Comparison of ENCODE assay signal across 11 cellular contexts in genomic region chr2:101717041-101717817, GRCh38. TPM values are rescaled to one million over a fixed set of nuclear protein-coding genes. Genes with fewer than 3 reads are reported as not detected.
DNase-seq lines count a peak whose midpoint lies in the region; ATAC-seq and TF ChIP-seq lines count a peak whose summit lies in the region.
"Had no signal": no experiment of that assay in that cellular context is flagged by ENCODE, and none has a peak within 500 bp of the region (broad histone marks: within the 10 kb centered on the region; RNA-seq: fewer than 3 reads in every experiment).

No MANE protein-coding gene starts in this region.

- intact Hi-C loops in Right ventricle myocardium superior (cut with DNase I) = no loop called here

- peaks cover 9% of the 10 kb centered on the region for H3K4me1 ChIP-seq in foreskin keratinocyte

- peak; percentile 48 to 63 for DNase-seq in NOMO-1 (lab: John Stamatoyannopoulos, UW; ENCODE audit: unreplicated experiment in 2 of 2)
- DNase-seq in immature natural killer cell = no peak
- no peak for DNase-seq in foreskin keratinocyte
- DNase-seq in Right ventricle myocardium superior = no peak
- DNase-seq in WTC11 (ENCODE audit: low spot score) = no peak
- DNase-seq in COLO668 (lab: John Stamatoyannopoulos, UW; ENCODE audit: unreplicated experiment) = no peak
- DNase-seq: foreskin fibroblast, NCI-H446 had no signal

- peak overlapping the region; percentile 23 to 80 (median 76) for H3K27ac Mint-ChIP-seq in immature natural killer cell
- H3K27ac Mint-ChIP-seq in WTC11 = no peak overlapping the region

- no peak for TF ChIP-seq CTCF in foreskin keratinocyte (conservative IDR thresholded peaks at IDR 0.05)
- TF ChIP-seq CTCF in WTC11 (IDR thresholded peaks at IDR 0.05) = no peak

- POLR2A ChIA-PET in WTC11 (lab: Charles Lee) = interaction anchor here (0.5 to 0.6 kb wide), 2 partner anchors 240 to 408 kb away, joined by 3 read pairs; no protein-coding TSS in a partner anchor

- no peaks in the 10 kb centered on the region for H3K36me3 Mint-ChIP-seq in immature natural killer cell
- 0 out of 2 replicates have a peak, but pooled peaks cover 3% of the 10 kb centered on the region for H3K36me3 Mint-ChIP-seq in WTC11

- H3K27ac ChIP-seq in foreskin keratinocyte = no peak overlapping the region
- H3K27ac ChIP-seq: parathyroid adenoma had no signal

- peaks cover 53 to 73% of the 10 kb centered on the region in 2 donors for H3K4me1 Mint-ChIP-seq in immature natural killer cell
- peaks cover 65% of the 10 kb centered on the region for H3K4me1 Mint-ChIP-seq in WTC11

- H3K27me3 Mint-ChIP-seq in immature natural killer cell (ENCODE audit: low read depth in 3 of 3) = no peaks in the 10 kb centered on the region
- no peaks in the 10 kb centered on the region for H3K27me3 Mint-ChIP-seq in WTC11 (ENCODE audit: low read depth)

- H3K27me3 ChIP-seq in foreskin keratinocyte = no peaks in the 10 kb centered on the region

- peak overlapping the region in 3 of 5 donors; percentile 1 to 72 (median 11) for H3K4me3 Mint-ChIP-seq in immature natural killer cell
- H3K4me3 Mint-ChIP-seq in WTC11 = no peak overlapping the region

- H3K9me3 Mint-ChIP-seq in immature natural killer cell (no peaks in the 10 kb centered on the region), WTC11 (no peaks in the 10 kb centered on the region)

- CTCF ChIA-PET in WTC11 (lab: Charles Lee) = interaction anchor here (1.1 to 1.5 kb wide), 3 partner anchors 9 to 10 kb away, joined by 3 to 6 read pairs (median 4); no protein-coding TSS in a partner anchor

- peak; percentile 74 for ATAC-seq in GM18502 (IDR thresholded peaks at IDR 0.05; ENCODE audit: poor library complexity, unreplicated experiment)
- peak; percentile 78 for ATAC-seq in GM21717 (IDR thresholded peaks at IDR 0.05; ENCODE audit: unreplicated experiment)
- ATAC-seq in foreskin keratinocyte = no peak
- no peak for ATAC-seq in Right ventricle myocardium superior (ENCODE audit: poor library complexity)
- no peak for ATAC-seq in WTC11

TF ChIP-seq in WTC11, 78 proteins besides CTCF, POLR2A, EP300 and RAD21:
- TF ChIP-seq FOXJ3 (CRISPR knock-in tag; IDR thresholded peaks at IDR 0.05; ENCODE audit: borderline replicate concordance) (no peak), NFE2L1 (CRISPR knock-in tag; IDR thresholded peaks at IDR 0.05) (no peak), E2F1 (CRISPR knock-in tag; IDR thresholded peaks at IDR 0.05) (no peak), FOXP1 (CRISPR knock-in tag; IDR thresholded peaks at IDR 0.05; ENCODE audit: borderline replicate concordance) (no peak), GRHL2 (CRISPR knock-in tag; IDR thresholded peaks at IDR 0.05; ENCODE audit: insufficient replicate concordance, severe bottlenecking) (no peak), RORB (CRISPR knock-in tag; IDR thresholded peaks at IDR 0.05) (no peak), JAZF1 (CRISPR knock-in tag; IDR thresholded peaks at IDR 0.05) (no peak), CDX4 (CRISPR knock-in tag; IDR thresholded peaks at IDR 0.05; ENCODE audit: borderline replicate concordance) (no peak), ARID4B (CRISPR knock-in tag; IDR thresholded peaks at IDR 0.05; ENCODE audit: borderline replicate concordance) (no peak), STAT6 (CRISPR knock-in tag; conservative IDR thresholded peaks at IDR 0.05; ENCODE audit: low read depth) (no peak), ZNF263 (CRISPR knock-in tag; IDR thresholded peaks at IDR 0.05; ENCODE audit: low read depth) (no peak), TEAD1 (CRISPR knock-in tag; IDR thresholded peaks at IDR 0.05) (no peak), FOXP4 (CRISPR knock-in tag; IDR thresholded peaks at IDR 0.05) (no peak), ZBTB21 (CRISPR knock-in tag; IDR thresholded peaks at IDR 0.05; ENCODE audit: borderline replicate concordance) (no peak), SOX15 (CRISPR knock-in tag; IDR thresholded peaks at IDR 0.05) (no peak), OVOL2 (CRISPR knock-in tag; IDR thresholded peaks at IDR 0.05; ENCODE audit: borderline replicate concordance) (no peak)

RNA-seq across cellular contexts. Expression of gene MAP4K4, which starts 19.7 kb away (rescaled TPM):
- polyA plus RNA-seq in immature natural killer cell = 1 to 10 TPM; 2.1 to 4.6 (median 3.4) TPM
- total RNA-seq in foreskin keratinocyte = 99.2 and 107 TPM in 2 replicates
- polyA plus RNA-seq in foreskin keratinocyte = 40.3 and 41.7 TPM in 2 replicates
- 76.9 TPM for total RNA-seq in Right ventricle myocardium superior
- 82.6 to 112 TPM (median 87.3 TPM) in 3 replicates for total RNA-seq in WTC11 (2021)

Comparison
In these comparisons a context has a peak if more than half of its experiments do, and no peak if none do; other contexts are left out.
1. ATAC-seq: peak in GM18502 (single experiment) and GM21717 (single experiment); none in foreskin keratinocyte (single experiment), Right ventricle myocardium superior (single experiment) and WTC11 (single experiment).
2. DNase-seq: peak in NOMO-1 (2 of 2); none in immature natural killer cell (0 of 3), foreskin keratinocyte (0 of 2), Right ventricle myocardium superior (single experiment), WTC11 (single experiment) and COLO668 (single experiment).